In genomic region chr10:111221682-111222470, GRCh38 we compare ENCODE assay signal across 23 cellular contexts.
A peak's percentile ranks its signal among the peaks of the same experiment; 100 is the strongest.
DNase-seq lines count a peak whose midpoint lies in the region; ATAC-seq and TF ChIP-seq lines count a peak whose summit lies in the region.
"Had no signal": no experiment of that assay in that cellular context is flagged by ENCODE, and none has a peak within 500 bp of the region (broad histone marks: within the 10 kb centered on the region; RNA-seq: fewer than 3 reads in every experiment).

No MANE protein-coding gene starts in this region.

- no peaks in the 10 kb centered on the region for H3K4me1 ChIP-seq in esophagus muscularis mucosa
- H3K4me1 ChIP-seq: Caco-2 had no signal

- POLR2A ChIA-PET in MCF 10A (lab: Yijun Ruan, JAX), result no interaction called here

- no peak for TF ChIP-seq CTCF in esophagus muscularis mucosa (IDR thresholded peaks at IDR 0.05)
- TF ChIP-seq CTCF in omental fat pad (IDR thresholded peaks at IDR 0.05), result no peak
- TF ChIP-seq CTCF in MCF 10A (IDR thresholded peaks at IDR 0.05; ENCODE audit: unreplicated experiment), result no peak

- H3K36me3 Mint-ChIP-seq in MCF 10A (ENCODE audit: insufficient read depth, unreplicated experiment), result no peaks in the 10 kb centered on the region
- H3K36me3 Mint-ChIP-seq: CD4-positive, alpha-beta memory T cell had no signal

- TF ChIP-seq EP300 in esophagus muscularis mucosa (IDR thresholded peaks at IDR 0.05), result no peak

- intact Hi-C loops in esophagus muscularis mucosa (cut with DNase I), result no loop called here
- intact Hi-C loops in MCF 10A (cut with micrococcal nuclease), result no loop called here

- DNase-seq in NCI-H446 (lab: John Stamatoyannopoulos, UW) (peak; percentile 32 to 69), esophagus muscularis mucosa (ENCODE audit: extremely low spot score) (peak; percentile 50), omental fat pad (ENCODE audit: low spot score) (no peak), NCI-H187 (lab: John Stamatoyannopoulos, UW) (no peak), MCF 10A (ENCODE audit: unreplicated experiment) (no peak)
- DNase-seq: Caco-2; CD4-positive, alpha-beta memory T cell; DMS 273 treated with DMSO at 0.1 percent for 48 hours; DMS79 treated with DMSO at 0.1 percent for 48 hours; KBM-7; NCI-H1092 treated with DMSO at 0.1 percent for 48 hours; NCI-H1436 treated with DMSO at 0.1 percent for 48 hours; NCI-H2029; NCI-H2227 treated with DMSO at 0.1 percent for 48 hours; NCI-H524; NCI-H774; NK-92 treated with Interleukin-12 subunit alpha and Interleukin-12 subunit beta, amount 100 ng/mL, for 24 hours; SIG-M5; SK-N-SH had no signal

- H3K4me3 ChIP-seq in esophagus muscularis mucosa, result no peak overlapping the region
- H3K4me3 ChIP-seq: BLaER1 treated with 17β-estradiol and CSF1 and Interleukin-3, amounts not matched to agents 10 nM and 100 nM had no signal

- no TSS peak for BruUV-seq in MCF 10A (replicated peaks; lab: Mats Ljungman, UMichigan)

- H3K27ac Mint-ChIP-seq in MCF 10A (ENCODE audit: low read depth, unreplicated experiment), result no peak overlapping the region
- H3K27ac Mint-ChIP-seq: CD4-positive, alpha-beta memory T cell had no signal

- CTCF ChIA-PET in MCF 10A (lab: Yijun Ruan, JAX), result no interaction called here

- H3K27me3 ChIP-seq in esophagus muscularis mucosa, result peaks cover 0 to 20% (median 0%) of the 10 kb centered on the region in 4 donors
- H3K27me3 ChIP-seq: BLaER1 treated with 17β-estradiol and CSF1 and Interleukin-3, amounts not matched to agents 10 nM and 100 nM had no signal

- H3K27me3 Mint-ChIP-seq in MCF 10A (ENCODE audit: insufficient read depth, unreplicated experiment), result peaks cover 24% of the 10 kb centered on the region

- no peaks in the 10 kb centered on the region for H3K4me1 Mint-ChIP-seq in MCF 10A (ENCODE audit: insufficient read depth, unreplicated experiment)
- H3K4me1 Mint-ChIP-seq: CD4-positive, alpha-beta memory T cell had no signal

- H3K4me3 Mint-ChIP-seq in MCF 10A (ENCODE audit: unreplicated experiment), result no peak overlapping the region
- H3K4me3 Mint-ChIP-seq: CD4-positive, alpha-beta memory T cell had no signal

- no peaks in the 10 kb centered on the region for H3K9me3 Mint-ChIP-seq in MCF 10A (ENCODE audit: unreplicated experiment)

- ATAC-seq in omental fat pad (ENCODE audit: low FRiP score), result peak; percentile 69
- no peak for ATAC-seq in GM19324 (IDR thresholded peaks at IDR 0.05; ENCODE audit: low FRiP score, unreplicated experiment)
- ATAC-seq in HG03432 (IDR thresholded peaks at IDR 0.05; ENCODE audit: unreplicated experiment), result no peak

- no peaks in the 10 kb centered on the region for H3K36me3 ChIP-seq in esophagus muscularis mucosa
- H3K36me3 ChIP-seq: BLaER1 treated with 17β-estradiol and CSF1 and Interleukin-3, amounts not matched to agents 10 nM and 100 nM had no signal

- TF ChIP-seq POLR2A in esophagus muscularis mucosa (IDR thresholded peaks at IDR 0.05; ENCODE audit: low read depth), result no peak

- WGBS in esophagus muscularis mucosa, result 82% methylated on average over 10 of the region's 10 CpGs

- no peak overlapping the region for H3K27ac ChIP-seq in esophagus muscularis mucosa (replicated peaks in 1 of 4)
- H3K27ac ChIP-seq: BLaER1 treated with 17β-estradiol and CSF1 and Interleukin-3, amounts not matched to agents 10 nM and 100 nM; RWPE1 had no signal

- peaks cover 0 to 5% (median 0%) of the 10 kb centered on the region in 4 donors for H3K9me3 ChIP-seq in esophagus muscularis mucosa
- H3K9me3 ChIP-seq: Caco-2, SK-N-SH had no signal

Comparison
In these comparisons a context has a peak if more than half of its experiments do, and no peak if none do; other contexts are left out.
1. DNase-seq: peak in NCI-H446 (2 of 2) and esophagus muscularis mucosa (single experiment); none in omental fat pad (single experiment), NCI-H187 (0 of 2) and MCF 10A (single experiment).